Comparison of ENCODE assay signal across 8 cellular contexts in genomic region chr7:100705753-100706671, GRCh38. TPM values are rescaled to one million over a fixed set of nuclear protein-coding genes. Genes with fewer than 3 reads are reported as not detected.
A peak's percentile ranks its signal among the peaks of the same experiment; 100 is the strongest.
DNase-seq lines count a peak whose midpoint lies in the region; ATAC-seq, FAIRE-seq and TF ChIP-seq lines count a peak whose summit lies in the region.

Gene POP7 (plus strand): TSS chr7:100706121. CDS start chr7:100706831, 710 bp downstream.

- ATAC-seq in GM21526 (IDR thresholded peaks at IDR 0.05; ENCODE audit: low FRiP score, unreplicated experiment), result peak; percentile 78

- peak within 1 kb of the TSS; percentile 81 for H2AFZ ChIP-seq in OCI-LY7 (ENCODE audit: low read length)
- H2AFZ ChIP-seq in endothelial cell of umbilical vein (ENCODE audit: low read depth, low read length), result peak within 1 kb of the TSS; percentile 82

- H3K27ac ChIP-seq in OCI-LY7 (ENCODE audit: low read depth, low read length, poor library complexity, severe bottlenecking) (peak within 1 kb of the TSS; percentile 88), endothelial cell of umbilical vein (ENCODE audit: insufficient read depth, low read depth, low read length) (peak within 1 kb of the TSS; percentile 49)

- BruUV-seq in OCI-LY7 (replicated peaks; lab: Mats Ljungman, UMichigan), result TSS peak; percentile 91
- TSS peak; percentile 73 for BruUV-seq in endothelial cell of umbilical vein (replicated peaks; lab: Mats Ljungman, UMichigan)

- peak; percentile 69 for TF ChIP-seq POLR2A in endothelial cell of umbilical vein (IDR thresholded peaks at IDR 0.05; ENCODE audit: low read depth, low read length)

- 0 out of 2 replicates have a peak, but pooled peaks cover 6% of the 10 kb centered on the region for H4K20me1 ChIP-seq in OCI-LY7 (ENCODE audit: insufficient read depth, low read length)
- H4K20me1 ChIP-seq in endothelial cell of umbilical vein (replicated peaks; ENCODE audit: control insufficient read depth, extremely low read depth, insufficient read depth, low read length), result no peaks in the 10 kb centered on the region

- no peaks in the 10 kb centered on the region for H3K9me3 ChIP-seq in OCI-LY7 (ENCODE audit: low read length)
- no peaks in the 10 kb centered on the region for H3K9me3 ChIP-seq in endothelial cell of umbilical vein (replicated peaks; ENCODE audit: control insufficient read depth, insufficient read depth, low read length)

- intact Hi-C loops in OCI-LY7 (cut with micrococcal nuclease; ENCODE audit: unreplicated experiment), result loop anchor here (1.0 to 5.0 kb wide), 3 partner anchors 19 to 146 kb away; partner anchors contain the start of gene SLC12A9
- intact Hi-C loops in endothelial cell of umbilical vein (cut with micrococcal nuclease), result loop anchor here (1.0 to 2.0 kb wide), 9 partner anchors 12 to 353 kb away; partner anchors contain the start of genes GIGYF1, GNB2 and SLC12A9

- H3K79me2 ChIP-seq in OCI-LY7 (ENCODE audit: insufficient read depth, low read depth, low read length), result peaks cover 25% of the 10 kb centered on the region
- peaks cover 15% of the 10 kb centered on the region for H3K79me2 ChIP-seq in endothelial cell of umbilical vein (ENCODE audit: control insufficient read depth, insufficient read depth, low read length)

- peak; percentile 82 for DNase-seq in D721Med (ENCODE audit: insufficient read length, low spot score)
- DNase-seq in HuH-7.5 (ENCODE audit: low spot score), result peak; percentile 88
- peak; percentile 99 for DNase-seq in OCI-LY7 (ENCODE audit: low spot score)
- DNase-seq in activated T-cell treated with anti-CD3 and anti-CD28 coated beads for 1 hour (ENCODE audit: low read depth), result peak; percentile 98
- peak; percentile 98 for DNase-seq in endothelial cell of umbilical vein (ENCODE audit: low read depth, low spot score)
- peak; percentile 94 for DNase-seq in middle frontal gyrus (ENCODE audit: extremely low spot score, low spot score)
- peak; percentile 99 for DNase-seq in stimulated activated CD8-positive, alpha-beta memory T cell treated with anti-CD3 and anti-CD28 coated beads, Interleukin-2, amount 100 ng/mL, for 48 hours (ENCODE audit: low read depth in 2 of 2)

- TF ChIP-seq CTCF in D721Med (IDR thresholded peaks at IDR 0.05; ENCODE audit: insufficient read depth, missing control alignments) (no peak), OCI-LY7 (conservative IDR thresholded peaks at IDR 0.05; ENCODE audit: low read length) (no peak), endothelial cell of umbilical vein (IDR thresholded peaks at IDR 0.05; ENCODE audit: extremely low read depth in 1 of 2, insufficient read depth in 1 of 2, low read depth in 1 of 2, low read length in 2 of 2) (no peak)

- H3K4me1 ChIP-seq in OCI-LY7 (ENCODE audit: insufficient read depth, low read length, poor library complexity, severe bottlenecking), result peaks cover 18% of the 10 kb centered on the region
- peaks cover 12% of the 10 kb centered on the region for H3K4me1 ChIP-seq in endothelial cell of umbilical vein (ENCODE audit: control insufficient read depth, extremely low read depth, insufficient read depth, low read length)

- H3K27me3 ChIP-seq in endothelial cell of umbilical vein (ENCODE audit: control insufficient read depth in 2 of 2, insufficient read depth in 2 of 2, low read length in 2 of 2), result peaks cover 1 to 2% of the 10 kb centered on the region in 2 experiments

- no peaks in the 10 kb centered on the region for H3K9me1 ChIP-seq in endothelial cell of umbilical vein (replicated peaks; ENCODE audit: control insufficient read depth, extremely low read depth, insufficient read depth, low read length)

- POLR2A ChIA-PET in OCI-LY7 (lab: Charles Lee), result interaction anchor here (0.6 to 2.4 kb wide), 22 partner anchors 8 to 1268 kb away, joined by 3 to 28 read pairs (median 3); partner anchors contain the start of genes FBXO24, LRCH4, MOSPD3 and SAP25
- POLR2A ChIA-PET in endothelial cell of umbilical vein (lab: Charles Lee), result interaction anchor here (0.6 to 1.8 kb wide), 10 partner anchors 13 to 1432 kb away, joined by 3 to 13 read pairs (median 4); partner anchors contain the start of genes EPHB4, FBXO24, GIGYF1 and LRCH4

- H3K9me2 ChIP-seq in OCI-LY7 (ENCODE audit: insufficient read depth, low read length), result no peaks in the 10 kb centered on the region

- H3K36me3 ChIP-seq in OCI-LY7 (ENCODE audit: insufficient read depth, low read length) (peaks cover 28% of the 10 kb centered on the region), endothelial cell of umbilical vein (ENCODE audit: control insufficient read depth in 2 of 2, extremely low read depth in 1 of 2, insufficient read depth in 2 of 2, low read length in 2 of 2) (peaks cover 0 to 4% of the 10 kb centered on the region in 2 experiments)

- FAIRE-seq in D721Med (lab: Jason Lieb, UNC) (no peak), endothelial cell of umbilical vein (lab: Jason Lieb, UNC) (peak; percentile 97)

- CTCF ChIA-PET in OCI-LY7 (lab: Charles Lee; ENCODE audit: unreplicated experiment) (interaction anchor here (0.6 to 1.7 kb wide), 9 partner anchors 10 to 631 kb away, joined by 3 to 13 read pairs (median 4); partner anchors contain the start of genes MOSPD3 and SLC12A9), endothelial cell of umbilical vein (lab: Charles Lee) (interaction anchor here (0.5 to 3.7 kb wide), 56 partner anchors 9 to 619 kb away, joined by 3 to 134 read pairs (median 4); partner anchors contain the start of genes EPHB4, GIGYF1, GNB2 and MOSPD3)

- H3K9ac ChIP-seq in endothelial cell of umbilical vein (replicated peaks; ENCODE audit: extremely low read depth, insufficient read depth, low read length), result peak within 1 kb of the TSS; percentile 87

- dilution Hi-C loops in endothelial cell of umbilical vein (cut with MboI; ENCODE audit: extremely low pct_ligation_motif_present, low sequenced_read_pairs), result loop anchor here (25.0 kb wide), 1 partner anchor 131 kb away; the partner anchor contains the start of gene EPHB4

- peak within 1 kb of the TSS; percentile 97 for H3K4me2 ChIP-seq in OCI-LY7 (ENCODE audit: low read length)
- peak within 1 kb of the TSS; percentile 75 for H3K4me2 ChIP-seq in endothelial cell of umbilical vein (ENCODE audit: insufficient read depth, low read length)

- H3K4me3 ChIP-seq in OCI-LY7 (ENCODE audit: low read depth, low read length, poor library complexity, severe bottlenecking) (peak within 1 kb of the TSS; percentile 99), endothelial cell of umbilical vein (replicated peaks in 1 of 3; ENCODE audit: insufficient read depth in 1 of 3, low read depth in 1 of 3, low read length in 3 of 3) (peak within 1 kb of the TSS; percentile 54 to 85 (median 65))

TF ChIP-seq in endothelial cell of umbilical vein, 7 proteins besides CTCF, POLR2A, EP300 and RAD21:
- TF ChIP-seq POLR2AphosphoS5 (IDR thresholded peaks at IDR 0.05; ENCODE audit: insufficient read depth, low read depth, low read length), result peak; percentile 68
- TF ChIP-seq MYC (IDR thresholded peaks at IDR 0.05; ENCODE audit: low read depth, low read length), result no peak
- TF ChIP-seq JUN (IDR thresholded peaks at IDR 0.05; ENCODE audit: borderline replicate concordance, insufficient read depth, insufficient read length, low read depth), result no peak
- no peak for TF ChIP-seq FOS (IDR thresholded peaks at IDR 0.05; ENCODE audit: borderline replicate concordance, insufficient read depth, low read length)
- TF ChIP-seq, protein P1, sequence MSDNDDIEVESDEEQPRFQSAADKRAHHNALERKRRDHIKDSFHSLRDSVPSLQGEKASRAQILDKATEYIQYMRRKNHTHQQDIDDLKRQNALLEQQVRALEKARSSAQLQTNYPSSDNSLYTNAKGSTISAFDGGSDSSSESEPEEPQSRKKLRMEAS (IDR thresholded peaks at IDR 0.05; ENCODE audit: insufficient read depth, insufficient read length), result peak; percentile 69
- no peak for TF ChIP-seq GATA2 (IDR thresholded peaks at IDR 0.05; ENCODE audit: insufficient read depth, insufficient read length, low read depth, low read length)
- no peak for TF ChIP-seq EZH2 (IDR thresholded peaks at IDR 0.05; ENCODE audit: borderline replicate concordance, low read depth, low read length, severe bottlenecking)
TF ChIP-seq in endothelial cell of umbilical vein: peak in this region for 2.

RNA-seq across cellular contexts. Expression of gene POP7, which starts in this region (rescaled TPM):
- 82.6 and 94.3 TPM in 2 replicates for total RNA-seq in OCI-LY7 (2014; rRNA removed; shearing (Covaris generic))
- 43.7 and 47.2 TPM in 2 replicates for total RNA-seq in OCI-LY7 (2022)
- 47.4 and 48.0 TPM in 2 replicates for total RNA-seq in endothelial cell of umbilical vein
- polyA plus RNA-seq in endothelial cell of umbilical vein, result 48.8 and 68.2 TPM in 2 replicates
- polyA plus RNA-seq in endothelial cell of umbilical vein (2011; cell fraction: cytosol; rRNA removed), result 43.3 and 44.8 TPM in 2 replicates
- 15.6 and 17.5 TPM in 2 replicates for polyA plus RNA-seq in endothelial cell of umbilical vein (2011; cell fraction: nucleus; rRNA removed)
- 34.0 and 41.1 TPM in 2 replicates for polyA plus RNA-seq in endothelial cell of umbilical vein (2012)
- 9.0 and 9.1 TPM in 2 replicates for polyA minus RNA-seq in endothelial cell of umbilical vein
- 37.7 TPM for polyA minus RNA-seq in endothelial cell of umbilical vein (2011; cell fraction: cytosol; rRNA and poly(A)+ RNA removed)
- 2.9 and 6.8 TPM in 2 replicates for polyA minus RNA-seq in endothelial cell of umbilical vein (2011; cell fraction: nucleus; rRNA and poly(A)+ RNA removed)

Comparison
In these comparisons a context has a peak if more than half of its experiments do, and no peak if none do; other contexts are left out.
1. Peak in every context shown above with its lines: DNase-seq, ATAC-seq, H3K4me3 ChIP-seq and H3K27ac ChIP-seq.